In the genomic region with DNA sequence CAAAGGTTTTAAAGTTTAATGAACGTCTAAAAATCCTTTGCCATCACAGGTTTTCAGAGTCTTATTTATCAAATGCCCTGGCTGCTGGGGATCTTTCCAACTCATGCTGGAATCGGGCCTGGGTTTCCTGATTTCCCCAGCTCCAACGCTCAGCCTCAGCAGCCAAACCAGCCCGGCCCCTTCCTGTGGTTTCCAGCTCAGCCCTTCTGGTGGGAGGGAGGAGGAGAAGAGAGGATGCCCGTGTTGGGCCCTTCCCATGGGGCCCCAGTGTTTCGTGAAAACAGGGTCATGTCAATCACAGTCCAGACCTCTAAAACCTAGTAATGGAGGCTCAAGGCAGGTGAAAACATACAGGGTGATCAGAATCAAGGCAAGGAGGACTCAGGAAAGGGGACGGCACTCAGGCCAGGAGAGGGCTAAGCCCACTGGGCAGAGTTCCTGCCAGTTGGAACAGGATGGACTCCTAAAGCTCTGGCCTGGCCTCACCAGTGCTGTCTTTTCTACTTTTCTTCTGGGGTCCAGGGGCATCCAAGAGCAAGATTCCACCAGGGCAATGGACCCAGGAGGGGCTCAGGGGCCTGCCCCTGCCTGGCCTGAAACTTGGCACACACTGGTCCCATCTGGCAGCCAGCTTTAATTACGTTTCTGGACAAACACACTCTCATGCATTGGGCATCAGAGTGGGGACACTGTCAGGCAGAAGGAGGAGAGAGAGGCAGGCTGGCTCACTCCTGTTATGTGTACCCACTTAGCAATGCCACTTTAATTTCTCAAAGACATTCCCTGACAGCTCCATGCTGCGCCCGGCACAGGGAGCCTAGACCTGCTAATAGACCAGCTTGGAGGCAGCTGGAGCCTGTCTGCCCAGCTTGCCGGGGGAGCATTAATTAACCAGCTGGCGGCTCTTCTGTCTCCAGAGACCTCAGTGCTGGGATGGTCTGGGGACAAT, we compare ENCODE assay signal across 8 cellular contexts.
DNase-seq lines count a peak whose midpoint lies in the region; ATAC-seq and TF ChIP-seq lines count a peak whose summit lies in the region.

No MANE protein-coding gene starts in this region.

- no peaks in the 10 kb centered on the region for H3K79me2 ChIP-seq in fibroblast of lung (ENCODE audit: control insufficient read depth, insufficient read depth, low read length)

- TF ChIP-seq CTCF in fibroblast of lung (conservative IDR thresholded peaks at IDR 0.05 in 1 of 2, IDR thresholded peaks at IDR 0.05 in 1 of 2; ENCODE audit: low read depth in 1 of 2, low read length in 2 of 2) (no peak), psoas muscle (IDR thresholded peaks at IDR 0.05) (no peak)

- H2AFZ ChIP-seq in fibroblast of lung (ENCODE audit: low read length) = no peak overlapping the region

- DNase-seq in DMS79 treated with DMSO at 0.1 percent for 48 hours (lab: John Stamatoyannopoulos, UW) (peak; percentile 76), NCI-H2227 (lab: John Stamatoyannopoulos, UW; ENCODE audit: unreplicated experiment) (peak; percentile 36), fibroblast of lung (ENCODE audit: low read depth in 2 of 2) (peak; percentile 36 to 70), psoas muscle (peak in 1 of 2 donors; percentile 61), activated T-cell treated with anti-CD3 and anti-CD28 coated beads for 4 hours (no peak), DMS114 treated with DMSO at 0.1 percent for 48 hours (lab: John Stamatoyannopoulos, UW; ENCODE audit: unreplicated experiment) (no peak)
- DNase-seq in central memory CD4-positive, alpha-beta T cell = no peak

- H3K4me1 ChIP-seq in fibroblast of lung (ENCODE audit: control insufficient read depth, extremely low read depth, insufficient read depth, low read length) (no peaks in the 10 kb centered on the region), psoas muscle (peaks cover 15% of the 10 kb centered on the region)

- no peaks in the 10 kb centered on the region for H3K36me3 ChIP-seq in fibroblast of lung (ENCODE audit: control insufficient read depth, insufficient read depth, low read length)
- no peaks in the 10 kb centered on the region for H3K36me3 ChIP-seq in psoas muscle (ENCODE audit: insufficient read depth in 1 of 2, low read depth in 1 of 2)

- WGBS in psoas muscle, 3 donors = 34 to 49% (median 39%) methylated on average over 12 of the region's 12 CpGs

- no peak overlapping the region for H3K9ac ChIP-seq in fibroblast of lung (ENCODE audit: insufficient read depth, low read length)

- H3K9me3 ChIP-seq in fibroblast of lung (ENCODE audit: control insufficient read depth, insufficient read depth, low read depth, low read length) (no peaks in the 10 kb centered on the region), psoas muscle (peaks cover 5% of the 10 kb centered on the region)

- H3K27ac ChIP-seq in fibroblast of lung (ENCODE audit: insufficient read depth, low read length) = no peak overlapping the region
- H3K27ac ChIP-seq in psoas muscle = peak overlapping the region; percentile 30

- H3K4me2 ChIP-seq in fibroblast of lung (ENCODE audit: extremely low read depth, insufficient read depth, low read length) = no peak overlapping the region

- intact Hi-C loops in psoas muscle (cut with DNase I) = loop anchor here in 1 of 2 donors (5.0 kb wide), 1 partner anchor 52 kb away; no protein-coding TSS in a partner anchor

- ATAC-seq in psoas muscle = peak in 1 of 4 donors; percentile 51
- ATAC-seq in HG03025 (IDR thresholded peaks at IDR 0.05; ENCODE audit: low FRiP score, unreplicated experiment) = no peak

- H3K27me3 ChIP-seq in fibroblast of lung (ENCODE audit: control insufficient read depth, insufficient read depth, low read length) (no peaks in the 10 kb centered on the region), psoas muscle (ENCODE audit: insufficient read depth in 3 of 3, low read length in 2 of 3) (no peaks in the 10 kb centered on the region)

- H4K20me1 ChIP-seq in fibroblast of lung (ENCODE audit: control insufficient read depth, extremely low read depth, insufficient read depth, low read length) = no peaks in the 10 kb centered on the region

- H3K4me3 ChIP-seq in fibroblast of lung (replicated peaks in 1 of 4; ENCODE audit: control extremely low read depth in 1 of 4, insufficient read depth in 1 of 4, low read depth in 3 of 4, low read length in 4 of 4) = no peak overlapping the region
- no peak overlapping the region for H3K4me3 ChIP-seq in psoas muscle

Comparison
In these comparisons a context has a peak if more than half of its experiments do, and no peak if none do; other contexts are left out.
1. DNase-seq: peak in DMS79 treated with DMSO at 0.1 percent for 48 hours (single experiment), NCI-H2227 (single experiment) and fibroblast of lung (2 of 2); none in central memory CD4-positive, alpha-beta T cell (single experiment), activated T-cell treated with anti-CD3 and anti-CD28 coated beads for 4 hours (single experiment) and DMS114 treated with DMSO at 0.1 percent for 48 hours (single experiment).